In the genomic region with DNA sequence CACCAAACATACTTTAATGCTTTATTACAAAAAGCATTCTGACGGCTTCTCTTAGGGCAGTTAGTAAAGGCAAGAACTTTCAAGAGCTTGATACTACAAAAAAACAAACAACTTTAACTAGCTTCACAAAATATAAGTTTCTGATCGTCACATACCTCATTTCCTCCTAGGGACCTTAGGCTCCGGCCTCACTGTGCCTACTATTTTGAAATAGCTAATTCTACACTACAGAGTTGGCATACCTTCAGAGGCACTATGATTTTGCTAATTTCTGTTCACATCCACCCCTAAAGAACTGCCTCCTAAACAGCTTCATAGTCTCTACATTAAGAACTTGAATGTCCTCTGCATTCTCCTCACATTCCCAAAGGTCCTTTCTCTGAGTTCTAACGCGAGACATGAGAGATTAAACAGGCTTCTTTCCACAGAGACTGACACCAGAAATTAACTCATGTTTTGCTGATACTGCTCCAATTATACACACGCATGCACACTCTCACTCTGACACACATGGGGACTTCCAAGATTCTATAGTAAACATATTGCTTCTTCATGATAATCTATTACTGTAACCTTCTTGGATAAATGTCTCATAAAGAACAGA, we compare ENCODE assay signal across 23 cellular contexts.
DNase-seq lines count a peak whose midpoint lies in the region; ATAC-seq and TF ChIP-seq lines count a peak whose summit lies in the region.
"Had no signal": no experiment of that assay in that cellular context is flagged by ENCODE, and none has a peak within 500 bp of the region (broad histone marks: within the 10 kb centered on the region; RNA-seq: fewer than 3 reads in every experiment).

No MANE protein-coding gene starts in this region.

- no peak for TF ChIP-seq CTCF in gastroesophageal sphincter (IDR thresholded peaks at IDR 0.05)

- no peaks in the 10 kb centered on the region for H3K27me3 Mint-ChIP-seq in memory B cell

- H3K27ac Mint-ChIP-seq in memory B cell: peak overlapping the region; percentile 63
- H3K27ac Mint-ChIP-seq: CD8-positive, alpha-beta T cell had no signal

- peak overlapping the region in 1 of 4 donors; percentile 20 for H3K27ac ChIP-seq in gastroesophageal sphincter
- H3K27ac ChIP-seq: brain microvascular endothelial cell had no signal

- no peaks in the 10 kb centered on the region for H3K9me3 ChIP-seq in gastroesophageal sphincter

- ATAC-seq in memory B cell (ENCODE audit: low read depth) (no peak), gastroesophageal sphincter (no peak)
- ATAC-seq: CD8-positive, alpha-beta T cell had no signal

- TF ChIP-seq POLR2A in erythroblast (IDR thresholded peaks at IDR 0.05; ENCODE audit: low read length) (no peak), gastroesophageal sphincter (IDR thresholded peaks at IDR 0.05) (no peak)

- no peaks in the 10 kb centered on the region for H3K36me3 ChIP-seq in gastroesophageal sphincter
- H3K36me3 ChIP-seq: brain microvascular endothelial cell had no signal

- H3K4me3 Mint-ChIP-seq in memory B cell: no peak overlapping the region
- H3K4me3 Mint-ChIP-seq: CD8-positive, alpha-beta T cell; neural crest cell had no signal

- 23 to 40% methylated on average over 6 of the region's 6 CpGs for WGBS in gastroesophageal sphincter (ENCODE audit: low coverage in 1 of 2), 2 donors

- no peak overlapping the region for H3K4me3 ChIP-seq in gastroesophageal sphincter

- DNase-seq in GM03348 (ENCODE audit: low spot score) (peak; percentile 8), SK-N-DZ (ENCODE audit: low spot score) (peak; percentile 46), erythroblast (lab: John Stamatoyannopoulos, UW) (peak; percentile 76 to 84), memory B cell (ENCODE audit: low spot score in 2 of 2) (no peak), DMS153 treated with DMSO at 0.1 percent for 48 hours (lab: John Stamatoyannopoulos, UW; ENCODE audit: unreplicated experiment) (no peak), NOMO-1 (lab: John Stamatoyannopoulos, UW; ENCODE audit: unreplicated experiment in 2 of 2) (no peak), NCI-H187 (lab: John Stamatoyannopoulos, UW) (no peak)
- DNase-seq: activated CD4-positive, alpha-beta T cell treated with anti-CD3 and anti-CD28 coated beads, Interleukin-2, amount 50 U/mL, for 48 hours; activated T-cell treated with anti-CD3 and anti-CD28 coated beads for 4 hours; brain microvascular endothelial cell; CD8-positive, alpha-beta T cell; DMS79 treated with DMSO at 0.1 percent for 48 hours; H7; NCI-H1694 treated with DMSO at 0.1 percent for 48 hours; NCI-H226; retina; RPMI8226; stimulated activated naive CD4-positive, alpha-beta T cell treated with Interleukin-2 at 50 U/mL for 16 hours; SW 1271; trophoblast cell had no signal

- H3K9me3 Mint-ChIP-seq in memory B cell: no peaks in the 10 kb centered on the region
- H3K9me3 Mint-ChIP-seq: activated naive CD4-positive, alpha-beta T cell treated with anti-CD3 and anti-CD28 coated beads, Interleukin-2, amount 50 U/mL, for 72 hours; CD8-positive, alpha-beta T cell; neural crest cell had no signal

- H3K4me1 Mint-ChIP-seq in memory B cell: peaks cover 13% of the 10 kb centered on the region

- no peaks in the 10 kb centered on the region for H3K27me3 ChIP-seq in gastroesophageal sphincter
- H3K27me3 ChIP-seq: brain microvascular endothelial cell had no signal

- H3K36me3 Mint-ChIP-seq in memory B cell: no peaks in the 10 kb centered on the region
- H3K36me3 Mint-ChIP-seq: activated naive CD4-positive, alpha-beta T cell treated with anti-CD3 and anti-CD28 coated beads, Interleukin-2, amount 50 U/mL, for 72 hours had no signal

- TF ChIP-seq EP300 in gastroesophageal sphincter (IDR thresholded peaks at IDR 0.05): no peak

- H3K4me1 ChIP-seq in gastroesophageal sphincter: peaks cover 4 to 58% (median 6%) of the 10 kb centered on the region in 3 donors

Comparison
In these comparisons a context has a peak if more than half of its experiments do, and no peak if none do; other contexts are left out.
1. DNase-seq: peak in GM03348 (single experiment), SK-N-DZ (single experiment) and erythroblast (2 of 2); none in memory B cell (0 of 2), DMS153 treated with DMSO at 0.1 percent for 48 hours (single experiment), NOMO-1 (0 of 2) and NCI-H187 (0 of 2).